18 cellular contexts compared by ENCODE assay signal in genomic region chr19:41758846-41759245, GRCh38. TPM values are rescaled to one million over a fixed set of nuclear protein-coding genes. Genes with fewer than 3 reads are reported as not detected.
"Had no signal": no experiment of that assay in that cellular context is flagged by ENCODE, and none has a peak within 500 bp of the region (broad histone marks: within the 10 kb centered on the region; RNA-seq: fewer than 3 reads in every experiment).

No MANE protein-coding gene starts in this region.

- H3K4me3 ChIP-seq: adrenal gland, heart left ventricle, mucosa of descending colon, thyroid gland, vagina had no signal

- H3K9me3 ChIP-seq: adrenal gland, heart left ventricle, mucosa of descending colon, thyroid gland, vagina had no signal

- H3K36me3 ChIP-seq: adrenal gland, heart left ventricle, thyroid gland, vagina had no signal

- H3K27me3 ChIP-seq: adrenal gland, thyroid gland, vagina had no signal

- H3K27ac ChIP-seq: adrenal gland, heart left ventricle, thyroid gland, vagina had no signal

- ATAC-seq: activated CD8-positive, alpha-beta T cell treated with anti-CD3 and anti-CD28 coated beads, Interleukin-2, amount 10 ng/mL, durations not matched to agents 7 days and 5 days; heart left ventricle; naive thymus-derived CD4-positive, alpha-beta T cell; stimulated activated effector memory CD8-positive, alpha-beta T cell treated with anti-CD3 and anti-CD28 coated beads, Interleukin-12 subunit alpha, Interleukin-12 subunit beta, amount 100 ng/mL, for 72 hours had no signal

- DNase-seq: activated CD4-positive, alpha-beta T cell treated with anti-CD3 and anti-CD28 coated beads, Interleukin-2, amount 10 ng/mL, durations not matched to agents 24 days and 14 days; activated CD4-positive, CD25-positive, alpha-beta regulatory T cell; activated CD8-positive, alpha-beta memory T cell treated with anti-CD3 and anti-CD28 coated beads, Interleukin-2, amount 50 U/mL, for 4 hours; activated CD8-positive, alpha-beta T cell treated with anti-CD3 and anti-CD28 coated beads, Interleukin-2, amount 10 ng/mL, durations not matched to agents 7 days and 5 days; activated effector memory CD4-positive, alpha-beta T cell treated with anti-CD3 and anti-CD28 coated beads, Interleukin-2, amount 50 U/mL, for 16 hours; activated T-cell treated with anti-CD3 and anti-CD28 coated beads, Interleukin-2, amount 50 U/mL, for 48 hours; adrenal gland; heart left ventricle; immature natural killer cell; mucosa of descending colon; naive thymus-derived CD4-positive, alpha-beta T cell; T-helper 2 cell; thyroid gland had no signal

- H3K4me1 ChIP-seq: adrenal gland, heart left ventricle, thyroid gland, vagina had no signal

RNA-seq across cellular contexts. Expression of gene CEACAM6, which starts 3.5 kb away (rescaled TPM):
- total RNA-seq: activated CD4-positive, alpha-beta T cell treated with anti-CD3 and anti-CD28 coated beads, Interleukin-2, amount 10 ng/mL, durations not matched to agents 24 days and 14 days; activated CD8-positive, alpha-beta T cell treated with anti-CD3 and anti-CD28 coated beads, Interleukin-2, amount 10 ng/mL, durations not matched to agents 7 days and 5 days; fibroblast of lung; frontal cortex; renal cortical epithelial cell had no signal

RNA-seq across cellular contexts. Expression of gene CEACAM3, which starts 37.5 kb away (rescaled TPM):
- total RNA-seq: activated CD4-positive, alpha-beta T cell treated with anti-CD3 and anti-CD28 coated beads, Interleukin-2, amount 10 ng/mL, durations not matched to agents 24 days and 14 days; activated CD8-positive, alpha-beta T cell treated with anti-CD3 and anti-CD28 coated beads, Interleukin-2, amount 10 ng/mL, durations not matched to agents 7 days and 5 days; fibroblast of lung; frontal cortex; renal cortical epithelial cell; thyroid gland; vagina had no signal

RNA-seq across cellular contexts. Expression of gene CEACAM5, which starts 50.4 kb away (rescaled TPM):
- total RNA-seq: activated CD4-positive, alpha-beta T cell treated with anti-CD3 and anti-CD28 coated beads, Interleukin-2, amount 10 ng/mL, durations not matched to agents 24 days and 14 days; activated CD8-positive, alpha-beta T cell treated with anti-CD3 and anti-CD28 coated beads, Interleukin-2, amount 10 ng/mL, durations not matched to agents 7 days and 5 days; fibroblast of lung; frontal cortex; naive thymus-derived CD4-positive, alpha-beta T cell; renal cortical epithelial cell had no signal
